ENCODE assay signal across 19 cellular contexts in the genomic region with DNA sequence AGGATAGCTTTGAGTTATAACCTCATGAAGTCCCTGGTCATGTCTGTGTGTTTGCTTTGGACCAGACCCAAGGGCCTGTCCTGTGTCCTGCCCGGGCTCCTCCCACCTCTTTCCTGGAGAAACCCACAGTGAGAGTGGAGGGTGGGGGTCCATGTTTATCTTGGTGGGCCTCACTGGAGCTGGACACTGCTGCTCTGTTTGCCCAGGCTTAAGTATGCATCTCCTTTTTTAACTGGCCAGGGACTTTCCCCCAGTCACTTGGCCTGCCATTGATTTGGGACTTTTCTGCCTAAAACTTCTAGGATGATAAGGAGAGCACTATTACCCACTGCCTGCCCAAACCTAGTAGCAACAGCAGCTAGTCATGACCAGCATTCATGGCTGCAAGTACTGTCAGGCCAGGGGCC. TPM values are rescaled to one million over a fixed set of nuclear protein-coding genes. Genes with fewer than 3 reads are reported as not detected.
DNase-seq lines count a peak whose midpoint lies in the region; ATAC-seq, FAIRE-seq and TF ChIP-seq lines count a peak whose summit lies in the region.
"Had no signal": no experiment of that assay in that cellular context is flagged by ENCODE, and none has a peak within 500 bp of the region (broad histone marks: within the 10 kb centered on the region; RNA-seq: fewer than 3 reads in every experiment).

No MANE protein-coding gene starts in this region.

- no peak overlapping the region for H3K14ac ChIP-seq in IMR-90 (replicated peaks; ENCODE audit: low read depth, low read length)

- H2BK5ac ChIP-seq in IMR-90 (ENCODE audit: low read depth, low read length, poor library complexity, severe bottlenecking): no peak overlapping the region

- intact Hi-C loops in IMR-90 (cut with micrococcal nuclease): no loop called here
- intact Hi-C loops in HepG2 (cut with micrococcal nuclease; ENCODE audit: unreplicated experiment): no loop called here

- H3K27me3 ChIP-seq in IMR-90 (ENCODE audit: control insufficient read depth, insufficient read depth, low read length) (no peaks in the 10 kb centered on the region), HepG2 (ENCODE audit: control insufficient read depth in 1 of 2, insufficient read depth in 2 of 2, low read length in 2 of 2) (no peaks in the 10 kb centered on the region), subcutaneous abdominal adipose tissue (ENCODE audit: control insufficient read depth in 5 of 5, insufficient read depth in 4 of 5, low read length in 5 of 5) (no peaks in the 10 kb centered on the region)
- H3K27me3 ChIP-seq: gastrocnemius medialis had no signal

- peaks cover 36 to 74% of the 10 kb centered on the region in 2 experiments for H3K79me1 ChIP-seq in IMR-90 (ENCODE audit: low read depth in 1 of 2, low read length in 2 of 2)

- H2AK5ac ChIP-seq in IMR-90 (ENCODE audit: low read depth, low read length): no peak overlapping the region

- TF ChIP-seq CTCF in IMR-90 (conservative IDR thresholded peaks at IDR 0.05; ENCODE audit: low read depth, low read length) (no peak), HepG2 (CRISPR knock-in tag; IDR thresholded peaks at IDR 0.05) (no peak)

- H3K9me3 ChIP-seq in IMR-90 (ENCODE audit: control insufficient read depth, insufficient read depth, low read length): peaks cover 2% of the 10 kb centered on the region; the same call in 1 of the 2 replicates
- no peaks in the 10 kb centered on the region for H3K9me3 ChIP-seq in HepG2 (ENCODE audit: low read length)
- H3K9me3 ChIP-seq in subcutaneous abdominal adipose tissue (ENCODE audit: control insufficient read depth in 5 of 5, low read length in 5 of 5): no peaks in the 10 kb centered on the region
- H3K9me3 ChIP-seq: gastrocnemius medialis had no signal

- in situ Hi-C loops in IMR-90 (cut with MboI; ENCODE audit: low sequenced_read_pairs): no loop called here
- in situ Hi-C loops in HepG2 (cut with HindIII; ENCODE audit: extremely low pct_ligation_motif_present, low pct_unique_long_range_greater_than_20kb): no loop called here
- in situ Hi-C loops in ACHN (cut with HindIII; ENCODE audit: low pct_ligation_motif_present, low pct_unique_long_range_greater_than_20kb, low sequenced_read_pairs): no loop called here

- H3K36me3 ChIP-seq in IMR-90 (ENCODE audit: control insufficient read depth, insufficient read depth, low read length): peaks cover 7% of the 10 kb centered on the region
- H3K36me3 ChIP-seq in HepG2 (replicated peaks in 1 of 2; ENCODE audit: control insufficient read depth in 1 of 2, insufficient read depth in 2 of 2, low read length in 2 of 2): no peaks in the 10 kb centered on the region
- no peaks in the 10 kb centered on the region for H3K36me3 ChIP-seq in subcutaneous abdominal adipose tissue (ENCODE audit: control insufficient read depth in 5 of 5, insufficient read depth in 5 of 5, low read length in 5 of 5)
- H3K36me3 ChIP-seq: gastrocnemius medialis had no signal

- BruUV-seq in IMR-90 (replicated peaks; lab: Mats Ljungman, UMichigan) (no TSS peak), HepG2 (replicated peaks; lab: Mats Ljungman, UMichigan) (no TSS peak)

- H3K4me2 ChIP-seq in IMR-90 (ENCODE audit: low read depth, low read length) (no peak overlapping the region), HepG2 (ENCODE audit: low read depth, low read length) (peak overlapping the region; percentile 56)

- TF ChIP-seq EP300 in HepG2 (IDR thresholded peaks at IDR 0.05; ENCODE audit: low read depth in 2 of 2, low read length in 2 of 2): 0 out of 4 replicates have a peak, but pooled peaks of 1 of the 2 experiments have one; percentile 18
- no peak for TF ChIP-seq EP300 in HepG2 (CRISPR knock-in tag; IDR thresholded peaks at IDR 0.05; ENCODE audit: borderline replicate concordance)

- H3K9me1 ChIP-seq in IMR-90 (ENCODE audit: insufficient read depth, low read length): peaks cover 12% of the 10 kb centered on the region; the same call in 1 of the 2 replicates

- H3K23ac ChIP-seq in IMR-90 (ENCODE audit: low read depth, low read length): no peak overlapping the region

- dilution Hi-C loops in IMR-90 (cut with HindIII; ENCODE audit: low sequenced_read_pairs, unreplicated experiment): no loop called here

- no peak for TF ChIP-seq RAD21 in IMR-90 (IDR thresholded peaks at IDR 0.05; ENCODE audit: low read length)
- no peak for TF ChIP-seq RAD21 in HepG2 (CRISPR knock-in tag; IDR thresholded peaks at IDR 0.05)

- no peak overlapping the region for H2BK120ac ChIP-seq in IMR-90 (ENCODE audit: low read depth, low read length)

- H3K4ac ChIP-seq in IMR-90 (ENCODE audit: low read depth, low read length): no peak overlapping the region; the same call in 1 of the 2 replicates

- ATAC-seq in IMR-90 (ENCODE audit: low read depth): peak; percentile 19; the same call in 1 of the 2 replicates
- ATAC-seq in HepG2: peak; percentile 85
- ATAC-seq: activated T-cell treated with anti-CD3 and anti-CD28 coated beads, Interleukin-2, amount 50 U/mL, for 72 hours; gastrocnemius medialis; SK-N-SH treated with all-trans-retinoic acid at 6 μM for 48 hours had no signal

- H2BK15ac ChIP-seq in IMR-90 (ENCODE audit: low read depth, low read length): no peak overlapping the region

- H3K4me1 ChIP-seq in IMR-90 (ENCODE audit: control insufficient read depth, insufficient read depth, low read length) (peaks cover 14% of the 10 kb centered on the region), HepG2 (ENCODE audit: insufficient read depth, low read length) (peaks cover 42% of the 10 kb centered on the region), subcutaneous abdominal adipose tissue (ENCODE audit: control insufficient read depth in 5 of 5, insufficient read depth in 5 of 5, low read length in 5 of 5) (peaks cover 2 to 49% (median 38%) of the 10 kb centered on the region in 5 donors)
- H3K4me1 ChIP-seq: Caco-2 had no signal

- WGBS in IMR-90 (ENCODE audit: extremely low coverage in 2 of 2, insufficient read length in 1 of 2), 2 experiments: no CpG with 5 or more reads among the region's 1 CpG
- no CpG with 5 or more reads among the region's 1 CpG for WGBS in HepG2 (ENCODE audit: low lambda C conversion rate)

- TF ChIP-seq POLR2A in IMR-90 (IDR thresholded peaks at IDR 0.05; ENCODE audit: low read depth, low read length) (no peak), HepG2 (IDR thresholded peaks at IDR 0.05; ENCODE audit: insufficient read depth in 1 of 2, low read depth in 2 of 2, low read length in 2 of 2) (no peak)

- H3K56ac ChIP-seq in IMR-90 (ENCODE audit: extremely low read depth, insufficient read depth, low read length): no peak overlapping the region

- H2AK9ac ChIP-seq in IMR-90 (replicated peaks; ENCODE audit: low read depth, low read length, poor library complexity): no peak overlapping the region

- POLR2A ChIA-PET in IMR-90 (lab: Charles Lee; ENCODE audit: unreplicated experiment): no interaction called here
- POLR2A ChIA-PET in HepG2 (lab: Yijun Ruan, JAX): no interaction called here

- H2BK20ac ChIP-seq in IMR-90 (ENCODE audit: low read depth, low read length): peak overlapping the region; percentile 3; the same call in 1 of the 2 replicates

- FAIRE-seq in HepG2 (lab: Jason Lieb, UNC): peak; percentile 77
- FAIRE-seq: endometrium, GM18507 had no signal

- H4K8ac ChIP-seq in IMR-90 (ENCODE audit: low read depth in 2 of 2, low read length in 2 of 2): no peak overlapping the region

- H3K27ac ChIP-seq in IMR-90 (ENCODE audit: insufficient read depth, low read length): 0 out of 2 replicates have a peak overlapping the region, but pooled peaks have one; percentile 18
- peak overlapping the region; percentile 55 for H3K27ac ChIP-seq in HepG2 (ENCODE audit: extremely low read length, insufficient read depth, low read length)
- peak overlapping the region; percentile 93 for H3K27ac ChIP-seq in subcutaneous abdominal adipose tissue (ENCODE audit: low read depth, low read length)

- CTCF ChIA-PET in IMR-90 (lab: Yijun Ruan, JAX) (no interaction called here), HepG2 (lab: Yijun Ruan, JAX; ENCODE audit: low intra/inter-chr PET ratio, low total read pairs) (no interaction called here)

- H3K79me2 ChIP-seq in HepG2 (ENCODE audit: insufficient read depth, low read length): no peaks in the 10 kb centered on the region

- H3K9ac ChIP-seq in IMR-90 (ENCODE audit: low read depth, low read length): no peak overlapping the region
- H3K9ac ChIP-seq in HepG2 (ENCODE audit: insufficient read depth, low read depth, low read length): no peak overlapping the region
- H3K9ac ChIP-seq in subcutaneous abdominal adipose tissue (ENCODE audit: low read length in 5 of 5): peak overlapping the region in 3 of 5 donors; percentile 16 to 79 (median 20)

- H4K20me1 ChIP-seq in IMR-90 (ENCODE audit: insufficient read depth, low read length): peaks cover 57% of the 10 kb centered on the region
- no peaks in the 10 kb centered on the region for H4K20me1 ChIP-seq in HepG2 (ENCODE audit: insufficient read depth, low read length)

- no peak for DNase-seq in IMR-90
- DNase-seq in dermis blood vessel endothelial cell: peak; percentile 52
- DNase-seq in HepG2 (ENCODE audit: low spot score): peak; percentile 67
- DNase-seq in GF-D8 (lab: John Stamatoyannopoulos, UW): no peak
- no peak for DNase-seq in HK-2 (ENCODE audit: unreplicated experiment)
- DNase-seq in NCI-H524 (lab: John Stamatoyannopoulos, UW): no peak
- DNase-seq in ACHN: no peak
- DNase-seq: activated CD4-positive, alpha-beta memory T cell treated with anti-CD3 and anti-CD28 coated beads for 36 hours; activated T-cell treated with anti-CD3 and anti-CD28 coated beads, Interleukin-2, amount 50 U/mL, for 72 hours; Caco-2; central memory CD4-positive, alpha-beta T cell; gastrocnemius medialis; NCI-H146; OCI-M1; stimulated activated naive CD4-positive, alpha-beta T cell treated with Interleukin-2 at 50 U/mL for 16 hours had no signal

- H3K18ac ChIP-seq in IMR-90 (ENCODE audit: low read depth, low read length): no peak overlapping the region

- no peak overlapping the region for H3K4me3 ChIP-seq in IMR-90 (ENCODE audit: insufficient read depth, low read depth, low read length)
- H3K4me3 ChIP-seq in HepG2 (replicated peaks in 1 of 3; ENCODE audit: insufficient read depth in 1 of 3, low read depth in 2 of 3, low read length in 3 of 3): peak overlapping the region in 1 of 3 experiments; percentile 20; a peak in 2 of 6 replicates
- H3K4me3 ChIP-seq in subcutaneous abdominal adipose tissue (ENCODE audit: low read depth in 1 of 5, low read length in 5 of 5): no peak overlapping the region
- H3K4me3 ChIP-seq: gastrocnemius medialis had no signal

- H2AFZ ChIP-seq in IMR-90 (replicated peaks; ENCODE audit: low read length, poor library complexity): no peak overlapping the region
- H2AFZ ChIP-seq in HepG2 (ENCODE audit: low read length): no peak overlapping the region

- H4K5ac ChIP-seq in IMR-90 (ENCODE audit: low read depth, low read length): no peak overlapping the region

- H4K91ac ChIP-seq in IMR-90 (ENCODE audit: insufficient read depth, low read depth, low read length): no peak overlapping the region

RNA-seq across cellular contexts. Expression of a gene that starts 49.8 kb away (rescaled TPM):
- 194 and 245 TPM in 2 replicates for total RNA-seq in IMR-90 (2012; rRNA removed)
- polyA plus RNA-seq in IMR-90 (2012; rRNA removed): 64.3 and 66.1 TPM in 2 replicates
- polyA plus RNA-seq in IMR-90 (2012; cell fraction: cytosol; rRNA removed): 30.4 and 36.7 TPM in 2 replicates
- 28.4 and 79.2 TPM in 2 replicates for polyA plus RNA-seq in IMR-90 (2012; cell fraction: nucleus; rRNA removed; ENCODE audit: low replicate concordance)
- total RNA-seq in dermis blood vessel endothelial cell: 6.5 and 11.1 TPM in 2 replicates
- total RNA-seq in HepG2 (2016; rRNA removed; fragmentation: Illumina TruSeq; extraction: Trizol): 0.13 and 0.38 TPM in 2 replicates
- under 0.01 TPM in 1 of 2 replicates, not detected in the other for total RNA-seq in HepG2 (2016; cell fraction: cytosol; rRNA removed; fragmentation: Illumina TruSeq; extraction: Trizol; ENCODE audit: low read depth)
- 0.15 and 0.43 TPM in 2 replicates for total RNA-seq in HepG2 (2016; cell fraction: insoluble cytoplasmic fraction; rRNA removed; fragmentation: Illumina TruSeq; extraction: Trizol)
- total RNA-seq in HepG2 (2016; cell fraction: membrane; rRNA removed; fragmentation: Illumina TruSeq; extraction: Trizol): 0.10 and 0.22 TPM in 2 replicates
- total RNA-seq in HepG2 (2016; cell fraction: nucleus; rRNA removed; fragmentation: Illumina TruSeq; extraction: Trizol): 1.3 and 2.1 TPM in 2 replicates
- polyA plus RNA-seq in HepG2 (2011; rRNA removed): 0.30 and 0.36 TPM in 2 replicates
- 0.15 and 0.18 TPM in 2 replicates for polyA plus RNA-seq in HepG2 (2011; cell fraction: cytosol; rRNA removed)
- polyA plus RNA-seq in HepG2 (2011; cell fraction: nucleus; rRNA removed): 0.84 and 1.3 TPM in 2 replicates
- polyA plus RNA-seq in HepG2 (2012): 0.23 and 0.40 TPM in 2 replicates
- 0.02 and 0.07 TPM in 2 replicates for polyA plus RNA-seq in HepG2 (2016; cell fraction: cytosol; fragmentation: Illumina TruSeq; extraction: Trizol; ENCODE audit: low read depth)
- polyA plus RNA-seq in HepG2 (2016; cell fraction: insoluble cytoplasmic fraction; fragmentation: Illumina TruSeq; extraction: Trizol; ENCODE audit: low read depth): 0.09 and 0.14 TPM in 2 replicates
- 0.02 TPM in 2 replicates for polyA plus RNA-seq in HepG2 (2016; cell fraction: membrane; fragmentation: Illumina TruSeq; extraction: Trizol; ENCODE audit: low read depth)
- polyA plus RNA-seq in HepG2 (2016; cell fraction: nucleus; fragmentation: Illumina TruSeq; extraction: Trizol; ENCODE audit: insufficient read depth, low read depth): 0.89 and 1.2 TPM in 2 replicates
- 1.2 and 3.1 TPM in 2 replicates for polyA minus RNA-seq in HepG2 (2011; rRNA and poly(A)+ RNA removed; ENCODE audit: low replicate concordance)
- polyA minus RNA-seq in HepG2 (2011; cell fraction: cytosol; rRNA and poly(A)+ RNA removed): 0.59 TPM in 1 of 2 replicates, not detected in the other
- polyA minus RNA-seq in HepG2 (2011; cell fraction: nucleus; rRNA and poly(A)+ RNA removed): 1.5 and 2.5 TPM in 2 replicates

Comparison
In these comparisons a context has a peak if more than half of its experiments do, and no peak if none do; other contexts are left out.
1. DNase-seq: peak in dermis blood vessel endothelial cell (single experiment) and HepG2 (single experiment); none in IMR-90 (single experiment), GF-D8 (single experiment), HK-2 (single experiment), NCI-H524 (0 of 2) and ACHN (single experiment).
2. H3K27ac ChIP-seq: peak in every context shown above with its lines; median percentile 93 in subcutaneous abdominal adipose tissue; 55 in HepG2; 18 in IMR-90.
3. H3K9ac ChIP-seq: peak in subcutaneous abdominal adipose tissue (3 of 5); none in IMR-90 (single experiment) and HepG2 (single experiment).
4. RNA of a gene that starts 49.8 kb away (total RNA-seq): 194 to 245 TPM in IMR-90; 6.5 to 11.1 TPM in dermis blood vessel endothelial cell and under 0.01 to 2.1 TPM in HepG2; every median in the first group is over 10 times any median in the second.